Comparison of ENCODE assay signal across 15 cellular contexts in genomic region chr2:113208995-113209868, GRCh38. TPM values are rescaled to one million over a fixed set of nuclear protein-coding genes. Genes with fewer than 3 reads are reported as not detected.
DNase-seq lines count a peak whose midpoint lies in the region; ATAC-seq, FAIRE-seq and TF ChIP-seq lines count a peak whose summit lies in the region.
"Had no signal": no experiment of that assay in that cellular context is flagged by ENCODE, and none has a peak within 500 bp of the region (broad histone marks: within the 10 kb centered on the region; RNA-seq: fewer than 3 reads in every experiment).

No MANE protein-coding gene starts in this region.

- TF ChIP-seq CTCF in osteocyte (IDR thresholded peaks at IDR 0.05) (no peak), brain microvascular endothelial cell (IDR thresholded peaks at IDR 0.05; ENCODE audit: low read depth, low read length, missing control alignments) (no peak)

- no peaks in the 10 kb centered on the region for H3K27me3 ChIP-seq in brain microvascular endothelial cell (replicated peaks)
- H3K27me3 ChIP-seq: ascending aorta had no signal

- no peaks in the 10 kb centered on the region for H3K27me3 Mint-ChIP-seq in osteocyte (ENCODE audit: unreplicated experiment)

- in situ Hi-C loops in brain microvascular endothelial cell (cut with HindIII; ENCODE audit: low pct_ligation_motif_present, low sequenced_read_pairs), result no loop called here

- no peaks in the 10 kb centered on the region for H3K36me3 Mint-ChIP-seq in osteocyte (ENCODE audit: unreplicated experiment)

- peak; percentile 80 for FAIRE-seq in RCC 7860 (lab: Jason Lieb, UNC)
- FAIRE-seq: small intestine had no signal

- H3K36me3 ChIP-seq in brain microvascular endothelial cell (replicated peaks), result no peaks in the 10 kb centered on the region
- H3K36me3 ChIP-seq: ascending aorta, left ventricle myocardium inferior had no signal

- H3K27ac Mint-ChIP-seq in osteocyte (ENCODE audit: unreplicated experiment), result peak overlapping the region; percentile 87

- H3K27ac ChIP-seq in brain microvascular endothelial cell, result no peak overlapping the region
- H3K27ac ChIP-seq: ascending aorta, left ventricle myocardium inferior had no signal

- H3K4me3 Mint-ChIP-seq in osteocyte (ENCODE audit: unreplicated experiment), result no peak overlapping the region
- H3K4me3 Mint-ChIP-seq: effector memory CD8-positive, alpha-beta T cell had no signal

- H3K4me3 ChIP-seq in brain microvascular endothelial cell (ENCODE audit: low read depth, low read length), result no peak overlapping the region
- H3K4me3 ChIP-seq: ascending aorta, left ventricle myocardium inferior had no signal

- DNase-seq in Daoy (ENCODE audit: low read depth) (peak; percentile 68), RCC 7860 (ENCODE audit: low spot score) (peak; percentile 77), osteocyte (ENCODE audit: extremely low spot score, unreplicated experiment) (no peak), iPS-NIHi11 (ENCODE audit: low spot score) (no peak), brain microvascular endothelial cell (no peak)
- no peak for DNase-seq in stimulated activated CD4-positive, alpha-beta T cell treated with anti-CD3 and anti-CD28 coated beads, Interleukin-2, amount 100 ng/mL, for 48 hours
- DNase-seq: activated CD4-positive, CD25-positive, alpha-beta regulatory T cell; activated CD8-positive, alpha-beta memory T cell treated with anti-CD3 and anti-CD28 coated beads, Interleukin-2, amount 50 U/mL, for 48 hours; effector memory CD8-positive, alpha-beta T cell; left ventricle myocardium inferior; NCI-H1092; small intestine had no signal

- H3K9me3 Mint-ChIP-seq in osteocyte (ENCODE audit: unreplicated experiment), result no peaks in the 10 kb centered on the region
- H3K9me3 Mint-ChIP-seq: effector memory CD8-positive, alpha-beta T cell had no signal

- peaks cover 56% of the 10 kb centered on the region for H3K4me1 Mint-ChIP-seq in osteocyte (ENCODE audit: unreplicated experiment)

- ATAC-seq in esophagus mucosa (peak; percentile 14), HG02571 (IDR thresholded peaks at IDR 0.05; ENCODE audit: unreplicated experiment) (no peak)
- ATAC-seq: effector memory CD8-positive, alpha-beta T cell had no signal

RNA-seq across cellular contexts. Expression of gene PSD4, which starts 35.5 kb away (rescaled TPM):
- total RNA-seq in Daoy (2014; rRNA removed; shearing (Covaris generic)), result 7.5 and 13.3 TPM in 2 replicates
- total RNA-seq in esophagus mucosa, result 38.6 TPM
- total RNA-seq in osteocyte, result 6.3 and 8.9 TPM in 2 replicates

Comparison
In these comparisons a context has a peak if more than half of its experiments do, and no peak if none do; other contexts are left out.
1. DNase-seq: peak in Daoy (single experiment) and RCC 7860 (single experiment); none in osteocyte (single experiment), stimulated activated CD4-positive, alpha-beta T cell treated with anti-CD3 and anti-CD28 coated beads, Interleukin-2, amount 100 ng/mL, for 48 hours (0 of 2), iPS-NIHi11 (single experiment) and brain microvascular endothelial cell (single experiment).